In genomic region chr5:169290895-169291294, GRCh38 we compare ENCODE assay signal across 23 cellular contexts. TPM values are rescaled to one million over a fixed set of nuclear protein-coding genes. Genes with fewer than 3 reads are reported as not detected.
DNase-seq lines count a peak whose midpoint lies in the region; ATAC-seq, FAIRE-seq and TF ChIP-seq lines count a peak whose summit lies in the region.
"Had no signal": no experiment of that assay in that cellular context is flagged by ENCODE, and none has a peak within 500 bp of the region (broad histone marks: within the 10 kb centered on the region; RNA-seq: fewer than 3 reads in every experiment).

No MANE protein-coding gene starts in this region.

- peak; percentile 5 for DNase-seq in NCI-H510A treated with DMSO at 0.1 percent for 48 hours (lab: John Stamatoyannopoulos, UW)
- DNase-seq in NCI-H510A (lab: John Stamatoyannopoulos, UW): no peak
- DNase-seq in Panc1 (ENCODE audit: low read depth, low spot score): no peak
- DNase-seq in bronchial epithelial cell (ENCODE audit: low read depth): peak; percentile 35
- no peak for DNase-seq in effector memory CD4-positive, alpha-beta T cell
- DNase-seq in GM13977 (ENCODE audit: low spot score): no peak
- DNase-seq: 8988T; BE2C; Calu3; CD4-positive, alpha-beta memory T cell; DND-41; GDM1; MM.1S; NCI-H1105; NCI-H1694 treated with DMSO at 0.1 percent for 48 hours; NCI-H2107; OCI-M1 had no signal

- ATAC-seq in Panc1 (peak; percentile 37; the same call in 1 of the 2 replicates), GM19395 (IDR thresholded peaks at IDR 0.05; ENCODE audit: unreplicated experiment) (no peak)
- ATAC-seq: GM12878, GM23338 had no signal

- peaks cover 2% of the 10 kb centered on the region; the same call in 1 of the 2 replicates for H3K4me1 ChIP-seq in Panc1 (ENCODE audit: control insufficient read depth, insufficient read depth, low read length)
- H3K4me1 ChIP-seq in rectal smooth muscle tissue (ENCODE audit: control insufficient read depth, insufficient read depth, low read length): peaks cover 44% of the 10 kb centered on the region
- H3K4me1 ChIP-seq in effector memory CD4-positive, alpha-beta T cell (ENCODE audit: control insufficient read depth, insufficient read depth, low read length, poor library complexity, severe bottlenecking): no peaks in the 10 kb centered on the region

- CTCF ChIA-PET in Panc1 (lab: Charles Lee): no interaction called here

- H3K4me3 ChIP-seq in Panc1 (ENCODE audit: low read depth in 2 of 2, low read length in 2 of 2) (no peak overlapping the region), bronchial epithelial cell (ENCODE audit: low read depth, low read length) (no peak overlapping the region), rectal smooth muscle tissue (ENCODE audit: low read length) (no peak overlapping the region)
- H3K4me3 ChIP-seq in effector memory CD4-positive, alpha-beta T cell (ENCODE audit: insufficient read depth, low read depth, low read length, poor library complexity, severe bottlenecking): no peak overlapping the region
- H3K4me3 ChIP-seq: GM12878, GM23338 had no signal

- peak; percentile 64 for FAIRE-seq in bronchial epithelial cell (lab: Jason Lieb, UNC)
- FAIRE-seq: GM12878, GM18507 had no signal

- H3K9ac ChIP-seq in rectal smooth muscle tissue (ENCODE audit: low read length): no peak overlapping the region
- H3K9ac ChIP-seq: KMS-11 had no signal

- H3K27me3 ChIP-seq in Panc1 (ENCODE audit: control insufficient read depth, insufficient read depth, low read length) (no peaks in the 10 kb centered on the region), bronchial epithelial cell (ENCODE audit: control insufficient read depth, insufficient read depth, low read length) (no peaks in the 10 kb centered on the region), rectal smooth muscle tissue (ENCODE audit: control insufficient read depth, insufficient read depth, low read length) (no peaks in the 10 kb centered on the region)
- H3K27me3 ChIP-seq in effector memory CD4-positive, alpha-beta T cell (replicated peaks; ENCODE audit: control insufficient read depth, insufficient read depth, low read length, poor library complexity, severe bottlenecking): no peaks in the 10 kb centered on the region
- H3K27me3 ChIP-seq: BE2C had no signal

- TF ChIP-seq CTCF in Panc1 (IDR thresholded peaks at IDR 0.05) (no peak), bronchial epithelial cell (IDR thresholded peaks at IDR 0.05; ENCODE audit: insufficient read depth, low read length, severe bottlenecking) (no peak), GM13977 (IDR thresholded peaks at IDR 0.05; ENCODE audit: extremely low read depth, insufficient read depth, missing control alignments) (no peak)

- H3K9me3 ChIP-seq in Panc1 (ENCODE audit: control insufficient read depth, insufficient read depth, low read depth, low read length): no peaks in the 10 kb centered on the region
- H3K9me3 ChIP-seq in effector memory CD4-positive, alpha-beta T cell (ENCODE audit: control insufficient read depth, low read length): no peaks in the 10 kb centered on the region
- H3K9me3 ChIP-seq: BE2C had no signal

- intact Hi-C loops in Panc1 (cut with micrococcal nuclease; ENCODE audit: unreplicated experiment): no loop called here

- in situ Hi-C loops in Panc1 (cut with HindIII; ENCODE audit: low pct_unique_long_range_greater_than_20kb, low sequenced_read_pairs) (no loop called here), GM13977 (cut with MboI; ENCODE audit: low pct_unique_long_range_greater_than_20kb, low sequenced_read_pairs, unreplicated experiment) (loop anchor here (25.0 kb wide), 1 partner anchor 304 kb away; no protein-coding TSS in a partner anchor)

- BruUV-seq in Panc1 (replicated peaks; lab: Mats Ljungman, UMichigan): no TSS peak

- H3K27ac ChIP-seq in Panc1 (ENCODE audit: low read length) (no peak overlapping the region), rectal smooth muscle tissue (ENCODE audit: low read depth, low read length) (peak overlapping the region; percentile 84)
- H3K27ac ChIP-seq in effector memory CD4-positive, alpha-beta T cell (ENCODE audit: insufficient read depth, low read length, poor library complexity, severe bottlenecking): no peak overlapping the region
- H3K27ac ChIP-seq: KMS-11 had no signal

- POLR2A ChIA-PET in Panc1 (lab: Charles Lee): no interaction called here

- H3K36me3 ChIP-seq in Panc1 (ENCODE audit: control insufficient read depth, insufficient read depth, low read length): no peaks in the 10 kb centered on the region
- no peaks in the 10 kb centered on the region for H3K36me3 ChIP-seq in bronchial epithelial cell (ENCODE audit: control insufficient read depth, insufficient read depth, low read length)
- H3K36me3 ChIP-seq in rectal smooth muscle tissue (ENCODE audit: control insufficient read depth, insufficient read depth, low read length): no peaks in the 10 kb centered on the region
- no peaks in the 10 kb centered on the region for H3K36me3 ChIP-seq in effector memory CD4-positive, alpha-beta T cell (ENCODE audit: control insufficient read depth, insufficient read depth, low read length)
- H3K36me3 ChIP-seq: BE2C had no signal

RNA-seq across cellular contexts. Expression of gene SLIT3, which starts 10.0 kb away (rescaled TPM):
- total RNA-seq in Panc1 (2021; ENCODE audit: unreplicated experiment): 26.4 TPM
- polyA plus RNA-seq in Panc1 (2012; ENCODE audit: insufficient read length): 30.5 TPM
- 0.79 and 1.7 TPM in 2 replicates for total RNA-seq in bronchial epithelial cell
- total RNA-seq: Calu3; CD4-positive, alpha-beta memory T cell had no signal
- polyA plus RNA-seq: CD4-positive, alpha-beta memory T cell; GM12878 had no signal

Comparison
In these comparisons a context has a peak if more than half of its experiments do, and no peak if none do; other contexts are left out.
1. DNase-seq: peak in NCI-H510A treated with DMSO at 0.1 percent for 48 hours (single experiment) and bronchial epithelial cell (single experiment); none in NCI-H510A (single experiment), Panc1 (single experiment), effector memory CD4-positive, alpha-beta T cell (0 of 3) and GM13977 (single experiment).
2. RNA of gene SLIT3, which starts 10.0 kb away (total RNA-seq): 26.4 TPM in Panc1 (single experiment); 0.79 to 1.7 TPM in bronchial epithelial cell; every median in the first group is over 10 times any median in the second.